ENCODE assay signal across 8 cellular contexts in the genomic region with DNA sequence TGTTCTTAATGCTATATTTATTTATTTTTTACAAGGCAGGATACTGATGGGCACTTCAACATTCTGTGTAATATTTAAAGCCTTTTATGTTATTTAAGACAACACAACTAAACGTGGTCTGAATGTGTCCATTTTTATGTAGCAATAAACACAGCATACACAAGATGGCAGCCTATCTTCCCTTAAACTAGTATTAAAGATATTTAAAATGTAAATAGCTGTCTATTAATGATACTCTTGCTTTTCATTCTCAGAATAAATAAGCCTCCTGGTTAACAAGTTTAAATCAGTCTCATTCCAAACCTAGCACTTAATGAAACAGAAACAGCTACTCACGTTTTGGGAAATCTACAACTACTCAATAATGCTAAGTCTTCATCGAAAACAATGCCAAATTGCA.
DNase-seq lines count a peak whose midpoint lies in the region; ATAC-seq and TF ChIP-seq lines count a peak whose summit lies in the region.

No MANE protein-coding gene starts in this region.

- intact Hi-C loops in colonic mucosa (cut with DNase I): no loop called here

- ATAC-seq in GM19463 (IDR thresholded peaks at IDR 0.05; ENCODE audit: unreplicated experiment) (peak; percentile 58), omental fat pad (ENCODE audit: low FRiP score) (no peak)

- H3K9me3 ChIP-seq in colonic mucosa: no peaks in the 10 kb centered on the region

- no peaks in the 10 kb centered on the region for H3K4me1 ChIP-seq in colonic mucosa

- H3K4me3 ChIP-seq in AG09309 (ENCODE audit: control insufficient read depth, low read depth, low read length) (no peak overlapping the region), colonic mucosa (no peak overlapping the region)

- no peak overlapping the region for H3K27ac ChIP-seq in colonic mucosa

- DNase-seq in AG09309 (ENCODE audit: low read depth): no peak
- peak; percentile 20 for DNase-seq in NCI-H146 treated with DMSO at 0.1 percent for 48 hours (lab: John Stamatoyannopoulos, UW; ENCODE audit: unreplicated experiment)
- peak; percentile 17 to 29 for DNase-seq in dermis microvascular lymphatic vessel endothelial cell (ENCODE audit: low read depth in 2 of 2)
- no peak for DNase-seq in omental fat pad (ENCODE audit: low spot score)
- DNase-seq in activated effector memory CD4-positive, alpha-beta T cell treated with Interleukin-2 at 50 U/mL for 16 hours: no peak
- DNase-seq in colonic mucosa: no peak
- DNase-seq in ureter (ENCODE audit: low spot score): no peak

- H3K36me3 ChIP-seq in colonic mucosa: no peaks in the 10 kb centered on the region

- no peaks in the 10 kb centered on the region for H3K27me3 ChIP-seq in colonic mucosa

- no peak overlapping the region for H3K9ac ChIP-seq in colonic mucosa (ENCODE audit: low read depth in 2 of 2, low read length in 2 of 2)

- TF ChIP-seq CTCF in AG09309 (IDR thresholded peaks at IDR 0.05; ENCODE audit: control insufficient read depth, insufficient read depth, low read depth, low read length, missing control alignments) (peak; percentile 22), omental fat pad (IDR thresholded peaks at IDR 0.05) (no peak), colonic mucosa (IDR thresholded peaks at IDR 0.05) (no peak)

Comparison
In these comparisons a context has a peak if more than half of its experiments do, and no peak if none do; other contexts are left out.
1. DNase-seq: peak in NCI-H146 treated with DMSO at 0.1 percent for 48 hours (single experiment) and dermis microvascular lymphatic vessel endothelial cell (2 of 2); none in AG09309 (single experiment), omental fat pad (single experiment), activated effector memory CD4-positive, alpha-beta T cell treated with Interleukin-2 at 50 U/mL for 16 hours (single experiment), colonic mucosa (single experiment) and ureter (single experiment).